In genomic region chr13:62626771-62627170, GRCh38 we compare ENCODE assay signal across 14 cellular contexts.
DNase-seq lines count a peak whose midpoint lies in the region; ATAC-seq and TF ChIP-seq lines count a peak whose summit lies in the region.
"Had no signal": no experiment of that assay in that cellular context is flagged by ENCODE, and none has a peak within 500 bp of the region (broad histone marks: within the 10 kb centered on the region; RNA-seq: fewer than 3 reads in every experiment).

No MANE protein-coding gene starts in this region.

- H3K27ac ChIP-seq in 22Rv1 (no peak overlapping the region), endodermal cell (ENCODE audit: low read depth, low read length) (no peak overlapping the region)
- H3K27ac ChIP-seq: prostate gland had no signal

- 84 to 100% methylated on average over 1 to 5 of the region's 5 CpGs for WGBS in endodermal cell (ENCODE audit: insufficient coverage in 1 of 2, insufficient read length in 1 of 2), 2 experiments

- no peak overlapping the region for H3K9ac ChIP-seq in endodermal cell (ENCODE audit: extremely low read depth, low read length, poor library complexity, severe bottlenecking)

- TF ChIP-seq POLR2A in NB4 (IDR thresholded peaks at IDR 0.05; ENCODE audit: extremely low read depth, insufficient read length): no peak

- H3K36me3 ChIP-seq in endodermal cell (ENCODE audit: control insufficient read depth, insufficient read depth, low read length): no peaks in the 10 kb centered on the region
- H3K36me3 ChIP-seq: prostate gland had no signal

- H3K4me3 ChIP-seq in NB4 (ENCODE audit: low read depth, low read length) (no peak overlapping the region), endodermal cell (ENCODE audit: low read length) (no peak overlapping the region)
- H3K4me3 ChIP-seq: prostate gland had no signal

- no peak overlapping the region for H3K27ac Mint-ChIP-seq in endodermal cell
- H3K27ac Mint-ChIP-seq in effector memory CD8-positive, alpha-beta T cell: no peak overlapping the region
- H3K27ac Mint-ChIP-seq: activated naive CD4-positive, alpha-beta T cell treated with anti-CD3 and anti-CD28 coated beads, Interleukin-2, amount 50 U/mL, for 24 hours; mesothelial cell of epicardium had no signal

- peaks cover 11% of the 10 kb centered on the region for H3K9me3 Mint-ChIP-seq in endodermal cell
- H3K9me3 Mint-ChIP-seq in effector memory CD8-positive, alpha-beta T cell: peaks cover 4 to 15% of the 10 kb centered on the region in 2 donors
- H3K9me3 Mint-ChIP-seq: mesothelial cell of epicardium had no signal

- ATAC-seq in HG02973 (IDR thresholded peaks at IDR 0.05; ENCODE audit: unreplicated experiment) (no peak), GM18519 (IDR thresholded peaks at IDR 0.05; ENCODE audit: low FRiP score, unreplicated experiment) (no peak)
- no peak for ATAC-seq in effector memory CD8-positive, alpha-beta T cell (replicated peaks)

- H3K9me3 ChIP-seq in endodermal cell (ENCODE audit: control insufficient read depth, low read length): no peaks in the 10 kb centered on the region
- H3K9me3 ChIP-seq: prostate gland had no signal

- no peak overlapping the region for H3K4me3 Mint-ChIP-seq in endodermal cell
- no peak overlapping the region for H3K4me3 Mint-ChIP-seq in effector memory CD8-positive, alpha-beta T cell
- H3K4me3 Mint-ChIP-seq: activated naive CD4-positive, alpha-beta T cell treated with anti-CD3 and anti-CD28 coated beads, Interleukin-2, amount 50 U/mL, for 24 hours; mesothelial cell of epicardium had no signal

- H3K27me3 Mint-ChIP-seq in endodermal cell (ENCODE audit: insufficient read depth): no peaks in the 10 kb centered on the region
- H3K27me3 Mint-ChIP-seq in effector memory CD8-positive, alpha-beta T cell: no peaks in the 10 kb centered on the region
- H3K27me3 Mint-ChIP-seq: activated naive CD4-positive, alpha-beta T cell treated with anti-CD3 and anti-CD28 coated beads, Interleukin-2, amount 50 U/mL, for 24 hours had no signal

- no peaks in the 10 kb centered on the region for H3K27me3 ChIP-seq in endodermal cell (ENCODE audit: control insufficient read depth, insufficient read depth, low read length, poor library complexity, severe bottlenecking)

- H3K4me1 Mint-ChIP-seq in endodermal cell: peaks cover 8% of the 10 kb centered on the region
- no peaks in the 10 kb centered on the region for H3K4me1 Mint-ChIP-seq in effector memory CD8-positive, alpha-beta T cell (ENCODE audit: low read depth in 2 of 2)
- H3K4me1 Mint-ChIP-seq: activated naive CD4-positive, alpha-beta T cell treated with anti-CD3 and anti-CD28 coated beads, Interleukin-2, amount 50 U/mL, for 24 hours had no signal

- H3K4me1 ChIP-seq in endodermal cell (ENCODE audit: control insufficient read depth, insufficient read depth, low read length): no peaks in the 10 kb centered on the region
- H3K4me1 ChIP-seq: prostate gland had no signal

- TF ChIP-seq CTCF in 22Rv1 (IDR thresholded peaks at IDR 0.05) (peak; percentile 62), GM12874 (IDR thresholded peaks at IDR 0.05; ENCODE audit: insufficient read depth, low read depth, low read length) (peak; percentile 66), NB4 (IDR thresholded peaks at IDR 0.05; ENCODE audit: low read depth, low read length) (peak; percentile 57), endodermal cell (conservative IDR thresholded peaks at IDR 0.05) (peak; percentile 80)

- H3K36me3 Mint-ChIP-seq in endodermal cell (ENCODE audit: low read depth): peaks cover 2% of the 10 kb centered on the region
- H3K36me3 Mint-ChIP-seq in effector memory CD8-positive, alpha-beta T cell (ENCODE audit: insufficient read depth): no peaks in the 10 kb centered on the region
- H3K36me3 Mint-ChIP-seq: activated naive CD4-positive, alpha-beta T cell treated with anti-CD3 and anti-CD28 coated beads, Interleukin-2, amount 50 U/mL, for 24 hours; mesothelial cell of epicardium had no signal

- peak; percentile 20 for DNase-seq in NB4 (ENCODE audit: low read depth)
- DNase-seq in endodermal cell: peak; percentile 87
- DNase-seq in effector memory CD8-positive, alpha-beta T cell: no peak
- no peak for DNase-seq in activated T-cell treated with anti-CD3 and anti-CD28 coated beads, Interleukin-2, amount 50 U/mL, for 1 hour
- DNase-seq: cerebellar nuclear complex, NCI-H1048, T1000 had no signal

Comparison
In these comparisons a context has a peak if more than half of its experiments do, and no peak if none do; other contexts are left out.
1. DNase-seq: peak in NB4 (single experiment) and endodermal cell (single experiment); none in effector memory CD8-positive, alpha-beta T cell (0 of 3) and activated T-cell treated with anti-CD3 and anti-CD28 coated beads, Interleukin-2, amount 50 U/mL, for 1 hour (single experiment).
2. Peak in every context shown above with its lines, with median percentiles within 50 percentile points of each other: CTCF ChIP-seq.